8 cellular contexts compared by ENCODE assay signal in the genomic region with DNA sequence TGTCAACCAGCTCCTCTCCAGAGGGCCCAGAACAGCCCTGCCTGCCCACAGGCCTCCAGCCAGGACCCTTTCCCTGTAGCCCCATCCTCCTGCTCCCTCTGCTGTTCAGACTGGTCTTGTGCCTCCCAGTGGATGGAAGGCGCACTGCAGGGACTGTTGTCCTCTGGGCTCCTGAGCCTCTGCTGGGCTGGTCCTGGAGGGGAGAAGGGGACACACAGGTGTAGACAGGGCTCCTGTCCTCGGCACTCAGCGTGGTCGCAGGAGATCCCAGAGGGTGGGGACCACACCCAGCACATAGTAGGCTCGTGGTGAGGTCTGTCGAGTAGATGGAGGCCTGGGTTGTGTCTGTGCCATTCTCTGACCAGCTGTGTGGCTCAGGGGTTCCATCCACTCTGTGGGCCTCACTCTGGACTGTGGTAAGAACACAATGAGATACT. TPM values are rescaled to one million over a fixed set of nuclear protein-coding genes. Genes with fewer than 3 reads are reported as not detected.
A peak's percentile ranks its signal among the peaks of the same experiment; 100 is the strongest.
DNase-seq lines count a peak whose midpoint lies in the region; ATAC-seq and TF ChIP-seq lines count a peak whose summit lies in the region.

No MANE protein-coding gene starts in this region.

- H4K5ac ChIP-seq in IMR-90 (ENCODE audit: low read depth, low read length) = no peak overlapping the region

- TF ChIP-seq POLR2A in IMR-90 (IDR thresholded peaks at IDR 0.05; ENCODE audit: low read depth, low read length) = no peak

- H4K20me1 ChIP-seq in IMR-90 (ENCODE audit: insufficient read depth, low read length) = no peaks in the 10 kb centered on the region

- H3K4me2 ChIP-seq in IMR-90 (ENCODE audit: low read depth, low read length) = no peak overlapping the region

- H3K23ac ChIP-seq in IMR-90 (ENCODE audit: low read depth, low read length) = no peak overlapping the region; the same call in 1 of the 2 replicates

- H4K91ac ChIP-seq in IMR-90 (ENCODE audit: insufficient read depth, low read depth, low read length) = no peak overlapping the region

- H3K9me3 Mint-ChIP-seq in dendritic cell treated with granulocyte-macrophage colony-stimulating factor and Interleukin-4, amounts not matched to agents 40 ng/mL and 50 ng/mL, for 4 days = no peaks in the 10 kb centered on the region

- peak overlapping the region; percentile 76 for H3K27ac Mint-ChIP-seq in dendritic cell treated with granulocyte-macrophage colony-stimulating factor and Interleukin-4, amounts not matched to agents 40 ng/mL and 50 ng/mL, for 4 days

- peaks cover 40% of the 10 kb centered on the region for H3K27me3 Mint-ChIP-seq in dendritic cell treated with granulocyte-macrophage colony-stimulating factor and Interleukin-4, amounts not matched to agents 40 ng/mL and 50 ng/mL, for 4 days

- no peaks in the 10 kb centered on the region for H3K36me3 Mint-ChIP-seq in dendritic cell treated with granulocyte-macrophage colony-stimulating factor and Interleukin-4, amounts not matched to agents 40 ng/mL and 50 ng/mL, for 4 days (ENCODE audit: low read depth)

- no peak overlapping the region for H3K18ac ChIP-seq in IMR-90 (ENCODE audit: low read depth, low read length)

- peak overlapping the region; percentile 83 for H2AK9ac ChIP-seq in IMR-90 (replicated peaks; ENCODE audit: low read depth, low read length, poor library complexity)

- POLR2A ChIA-PET in IMR-90 (lab: Charles Lee; ENCODE audit: unreplicated experiment) = no interaction called here

- no TSS peak for BruUV-seq in IMR-90 (replicated peaks; lab: Mats Ljungman, UMichigan)

- H2BK120ac ChIP-seq in IMR-90 (ENCODE audit: low read depth, low read length) = no peak overlapping the region

- peak overlapping the region; percentile 90 for H2AFZ ChIP-seq in IMR-90 (replicated peaks; ENCODE audit: low read length, poor library complexity)

- no peak overlapping the region for H3K56ac ChIP-seq in IMR-90 (ENCODE audit: extremely low read depth, insufficient read depth, low read length)

- H3K27ac ChIP-seq in IMR-90 (ENCODE audit: insufficient read depth, low read length) = no peak overlapping the region

- no peak overlapping the region for H3K9ac ChIP-seq in IMR-90 (ENCODE audit: low read depth, low read length)

- peak; percentile 52 for TF ChIP-seq RAD21 in IMR-90 (IDR thresholded peaks at IDR 0.05; ENCODE audit: low read length)

- peak overlapping the region; percentile 57 for H3K4me3 Mint-ChIP-seq in dendritic cell treated with granulocyte-macrophage colony-stimulating factor and Interleukin-4, amounts not matched to agents 40 ng/mL and 50 ng/mL, for 4 days

- H2AK5ac ChIP-seq in IMR-90 (ENCODE audit: low read depth, low read length) = peak overlapping the region; percentile 87

- H3K4me1 Mint-ChIP-seq in dendritic cell treated with granulocyte-macrophage colony-stimulating factor and Interleukin-4, amounts not matched to agents 40 ng/mL and 50 ng/mL, for 4 days (ENCODE audit: low read depth) = peaks cover 41% of the 10 kb centered on the region

- CTCF ChIA-PET in IMR-90 (lab: Yijun Ruan, JAX) = interaction anchor here (0.7 to 1.6 kb wide), 2 partner anchors 9 to 43 kb away, joined by 3 to 4 read pairs; no protein-coding TSS in a partner anchor

- H3K9me3 ChIP-seq in IMR-90 (ENCODE audit: control insufficient read depth, insufficient read depth, low read length) = no peaks in the 10 kb centered on the region

- no peak overlapping the region for H2BK5ac ChIP-seq in IMR-90 (ENCODE audit: low read depth, low read length, poor library complexity, severe bottlenecking)

- H3K36me3 ChIP-seq in IMR-90 (ENCODE audit: control insufficient read depth, insufficient read depth, low read length) = no peaks in the 10 kb centered on the region

- peaks cover 2% of the 10 kb centered on the region; the same call in 1 of the 2 replicates for H3K27me3 ChIP-seq in IMR-90 (ENCODE audit: control insufficient read depth, insufficient read depth, low read length)

- DNase-seq in DMS153 treated with DMSO at 0.1 percent for 48 hours (lab: John Stamatoyannopoulos, UW; ENCODE audit: unreplicated experiment) = peak; percentile 29
- DNase-seq in IMR-90 = no peak
- DNase-seq in activated CD4-positive, CD25-positive, alpha-beta regulatory T cell treated with anti-CD3 and anti-CD28 coated beads, Interleukin-2, amount 50 U/mL, for 16 hours (ENCODE audit: low read depth, low spot score) = peak; percentile 24
- DNase-seq in lung microvascular endothelial cell (ENCODE audit: low read depth in 2 of 2) = peak; percentile 66 to 69
- DNase-seq in stimulated activated naive CD8-positive, alpha-beta T cell treated with anti-CD3 and anti-CD28 coated beads, Interleukin-15, Interleukin-2, amounts not matched to agents 100 U/mL and 50 U/mL, for 24 hours = peak; percentile 62

- H3K14ac ChIP-seq in IMR-90 (replicated peaks; ENCODE audit: low read depth, low read length) = no peak overlapping the region

- in situ Hi-C loops in IMR-90 (cut with MboI; ENCODE audit: low sequenced_read_pairs) = no loop called here

- H3K79me1 ChIP-seq in IMR-90 (ENCODE audit: low read depth in 1 of 2, low read length in 2 of 2) = peaks cover 0 to 17% of the 10 kb centered on the region in 2 experiments; a peak in 1 of 4 replicates

- TF ChIP-seq CTCF in IMR-90 (conservative IDR thresholded peaks at IDR 0.05; ENCODE audit: low read depth, low read length) = peak; percentile 71

- peaks cover 18% of the 10 kb centered on the region for H3K9me1 ChIP-seq in IMR-90 (ENCODE audit: insufficient read depth, low read length)

- no peak overlapping the region for H2BK20ac ChIP-seq in IMR-90 (ENCODE audit: low read depth, low read length)

- dilution Hi-C loops in IMR-90 (cut with HindIII; ENCODE audit: low sequenced_read_pairs, unreplicated experiment) = no loop called here

- no peak overlapping the region for H3K4ac ChIP-seq in IMR-90 (ENCODE audit: low read depth, low read length)

- ATAC-seq in IMR-90 (ENCODE audit: low read depth) = peak; percentile 35; the same call in 1 of the 2 replicates
- peak; percentile 54 for ATAC-seq in stimulated activated naive CD8-positive, alpha-beta T cell treated with anti-CD3 and anti-CD28 coated beads, Interleukin-15, Interleukin-2, amounts not matched to agents 100 U/mL and 50 U/mL, for 24 hours
- no peak for ATAC-seq in GM19395 (IDR thresholded peaks at IDR 0.05; ENCODE audit: unreplicated experiment)
- ATAC-seq in GM19035 (IDR thresholded peaks at IDR 0.05; ENCODE audit: unreplicated experiment) = no peak

- no peak overlapping the region for H2BK15ac ChIP-seq in IMR-90 (ENCODE audit: low read depth, low read length)

- H3K4me1 ChIP-seq in IMR-90 (ENCODE audit: control insufficient read depth, insufficient read depth, low read length) = peaks cover 5% of the 10 kb centered on the region; the same call in 1 of the 2 replicates

- intact Hi-C loops in IMR-90 (cut with micrococcal nuclease) = no loop called here
- intact Hi-C loops in dendritic cell treated with granulocyte-macrophage colony-stimulating factor and Interleukin-4, amounts not matched to agents 40 ng/mL and 50 ng/mL, for 4 days (cut with micrococcal nuclease) = no loop called here

- H4K8ac ChIP-seq in IMR-90 (ENCODE audit: low read depth in 2 of 2, low read length in 2 of 2) = no peak overlapping the region

- WGBS in IMR-90 (ENCODE audit: extremely low coverage in 2 of 2, insufficient read length in 1 of 2), 2 experiments = 20% methylated on average over 1 of the region's 6 CpGs; no CpG with 5 or more reads in 1 of the 2 experiments

- no peak overlapping the region for H3K4me3 ChIP-seq in IMR-90 (ENCODE audit: insufficient read depth, low read depth, low read length)

TF ChIP-seq in IMR-90, 13 proteins besides CTCF, POLR2A, EP300 and RAD21:
- TF ChIP-seq NFE2L2 (IDR thresholded peaks at IDR 0.05; ENCODE audit: low read depth, low read length) (no peak), MAZ (IDR thresholded peaks at IDR 0.05; ENCODE audit: borderline replicate concordance, low read depth, low read length) (no peak), SMC3 (IDR thresholded peaks at IDR 0.05; ENCODE audit: low read depth, low read length) (peak; percentile 45), CEBPB (IDR thresholded peaks at IDR 0.05; ENCODE audit: low read depth, low read length) (no peak)
- TF ChIP-seq, protein P1, sequence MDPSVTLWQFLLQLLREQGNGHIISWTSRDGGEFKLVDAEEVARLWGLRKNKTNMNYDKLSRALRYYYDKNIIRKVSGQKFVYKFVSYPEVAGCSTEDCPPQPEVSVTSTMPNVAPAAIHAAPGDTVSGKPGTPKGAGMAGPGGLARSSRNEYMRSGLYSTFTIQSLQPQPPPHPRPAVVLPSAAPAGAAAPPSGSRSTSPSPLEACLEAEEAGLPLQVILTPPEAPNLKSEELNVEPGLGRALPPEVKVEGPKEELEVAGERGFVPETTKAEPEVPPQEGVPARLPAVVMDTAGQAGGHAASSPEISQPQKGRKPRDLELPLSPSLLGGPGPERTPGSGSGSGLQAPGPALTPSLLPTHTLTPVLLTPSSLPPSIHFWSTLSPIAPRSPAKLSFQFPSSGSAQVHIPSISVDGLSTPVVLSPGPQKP (IDR thresholded peaks at IDR 0.05; ENCODE audit: borderline replicate concordance, low read depth, low read length) = no peak
TF ChIP-seq in IMR-90: peak in this region for 1.

RNA-seq across cellular contexts. Expression of gene ITPR3, which starts 11.5 kb away (rescaled TPM):
- total RNA-seq in IMR-90 (2012; rRNA removed) = 1.6 and 1.7 TPM in 2 replicates
- polyA plus RNA-seq in IMR-90 (2012; rRNA removed) = 3.7 and 4.1 TPM in 2 replicates
- polyA plus RNA-seq in IMR-90 (2012; cell fraction: cytosol; rRNA removed) = 1.3 and 3.6 TPM in 2 replicates
- polyA plus RNA-seq in IMR-90 (2012; cell fraction: nucleus; rRNA removed; ENCODE audit: low replicate concordance) = 20.9 and 27.8 TPM in 2 replicates
- total RNA-seq in lung microvascular endothelial cell = 6.7 and 16.8 TPM in 2 replicates

RNA-seq across cellular contexts. Expression of gene BAK1, which starts 52.5 kb away (rescaled TPM):
- total RNA-seq in IMR-90 (2012; rRNA removed) (12.0 and 12.5 TPM in 2 replicates), lung microvascular endothelial cell (12.3 and 15.3 TPM in 2 replicates)
- 18.2 and 19.0 TPM in 2 replicates for polyA plus RNA-seq in IMR-90 (2012; rRNA removed)
- 10.5 and 18.3 TPM in 2 replicates for polyA plus RNA-seq in IMR-90 (2012; cell fraction: cytosol; rRNA removed)
- 14.4 and 24.2 TPM in 2 replicates for polyA plus RNA-seq in IMR-90 (2012; cell fraction: nucleus; rRNA removed; ENCODE audit: low replicate concordance)

Comparison
In these comparisons a context has a peak if more than half of its experiments do, and no peak if none do; other contexts are left out.
1. ATAC-seq: peak in IMR-90 (single experiment) and stimulated activated naive CD8-positive, alpha-beta T cell treated with anti-CD3 and anti-CD28 coated beads, Interleukin-15, Interleukin-2, amounts not matched to agents 100 U/mL and 50 U/mL, for 24 hours (single experiment); none in GM19395 (single experiment) and GM19035 (single experiment).